In genomic region chr16:81997738-81998137, GRCh38 we compare ENCODE assay signal across 1 cellular context.
TF ChIP-seq lines count a peak whose summit lies in the region.

No MANE protein-coding gene starts in this region.

TF ChIP-seq in HCT116, 20 proteins besides CTCF, POLR2A, EP300 and RAD21 (continued from another document):
- TF ChIP-seq, protein P1, sequence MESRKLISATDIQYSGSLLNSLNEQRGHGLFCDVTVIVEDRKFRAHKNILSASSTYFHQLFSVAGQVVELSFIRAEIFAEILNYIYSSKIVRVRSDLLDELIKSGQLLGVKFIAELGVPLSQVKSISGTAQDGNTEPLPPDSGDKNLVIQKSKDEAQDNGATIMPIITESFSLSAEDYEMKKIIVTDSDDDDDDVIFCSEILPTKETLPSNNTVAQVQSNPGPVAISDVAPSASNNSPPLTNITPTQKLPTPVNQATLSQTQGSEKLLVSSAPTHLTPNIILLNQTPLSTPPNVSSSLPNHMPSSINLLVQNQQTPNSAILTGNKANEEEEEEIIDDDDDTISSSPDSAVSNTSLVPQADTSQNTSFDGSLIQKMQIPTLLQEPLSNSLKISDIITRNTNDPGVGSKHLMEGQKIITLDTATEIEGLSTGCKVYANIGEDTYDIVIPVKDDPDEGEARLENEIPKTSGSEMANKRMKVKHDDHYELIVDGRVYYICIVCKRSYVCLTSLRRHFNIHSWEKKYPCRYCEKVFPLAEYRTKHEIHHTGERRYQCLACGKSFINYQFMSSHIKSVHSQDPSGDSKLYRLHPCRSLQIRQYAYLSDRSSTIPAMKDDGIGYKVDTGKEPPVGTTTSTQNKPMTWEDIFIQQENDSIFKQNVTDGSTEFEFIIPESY (IDR thresholded peaks at IDR 0.05; ENCODE audit: extremely low read depth, insufficient replicate concordance, low read length), result no peak
- TF ChIP-seq ZFX (IDR thresholded peaks at IDR 0.05), result no peak
